8 cellular contexts compared by ENCODE assay signal in genomic region chr5:143008809-143009521, GRCh38.
DNase-seq lines count a peak whose midpoint lies in the region; ATAC-seq, FAIRE-seq and TF ChIP-seq lines count a peak whose summit lies in the region.

No MANE protein-coding gene starts in this region.

- H3K36me3 ChIP-seq in pancreas: no peaks in the 10 kb centered on the region

- H3K27ac ChIP-seq in pancreas: peak overlapping the region in 1 of 4 donors; percentile 30

- H3K36me3 Mint-ChIP-seq in glutamatergic neuron (ENCODE audit: unreplicated experiment): no peaks in the 10 kb centered on the region

- no peak for FAIRE-seq in pancreas (lab: Jason Lieb, UNC)

- H3K27me3 ChIP-seq in pancreas: no peaks in the 10 kb centered on the region

- H3K4me3 ChIP-seq in choroid plexus epithelial cell (ENCODE audit: low read depth, low read length) (no peak overlapping the region), pancreas (no peak overlapping the region)

- WGBS in pancreas, 2 donors: 68 to 73% methylated on average over 10 of the region's 10 CpGs

- no peak overlapping the region for H3K4me3 Mint-ChIP-seq in glutamatergic neuron (ENCODE audit: unreplicated experiment)

- H3K4me1 Mint-ChIP-seq in glutamatergic neuron (ENCODE audit: low read depth, unreplicated experiment): peaks cover 14% of the 10 kb centered on the region

- TF ChIP-seq CTCF in choroid plexus epithelial cell (conservative IDR thresholded peaks at IDR 0.05; ENCODE audit: low read depth, low read length): peak; percentile 14
- TF ChIP-seq CTCF in pancreas (IDR thresholded peaks at IDR 0.05): no peak
- TF ChIP-seq CTCF in glutamatergic neuron (IDR thresholded peaks at IDR 0.05; ENCODE audit: partially characterized antibody, unreplicated experiment): no peak

- intact Hi-C loops in pancreas (cut with DNase I): no loop called here

- H3K9me3 ChIP-seq in pancreas: no peaks in the 10 kb centered on the region

- no peak overlapping the region for H3K27ac Mint-ChIP-seq in glutamatergic neuron (ENCODE audit: unreplicated experiment)

- H3K4me1 ChIP-seq in pancreas: peaks cover 0 to 4% (median 0%) of the 10 kb centered on the region in 3 donors

- ATAC-seq in GM19468 (IDR thresholded peaks at IDR 0.05; ENCODE audit: extremely low read depth, unreplicated experiment): peak; percentile 86
- peak; percentile 73 for ATAC-seq in HG03565 (IDR thresholded peaks at IDR 0.05; ENCODE audit: unreplicated experiment)
- peak in 3 of 4 donors; percentile 53 to 70 (median 66) for ATAC-seq in pancreas

- no peaks in the 10 kb centered on the region for H3K9me3 Mint-ChIP-seq in glutamatergic neuron (ENCODE audit: unreplicated experiment)

- in situ Hi-C loops in Caki2 (cut with HindIII; ENCODE audit: low pct_unique_long_range_greater_than_20kb, low sequenced_read_pairs): no loop called here

- DNase-seq in Caki2 (ENCODE audit: low read depth) (peak; percentile 92), choroid plexus epithelial cell (ENCODE audit: low read depth) (peak; percentile 92), pancreas (peak in 1 of 6 donors; percentile 33), epidermal melanocyte (ENCODE audit: insufficient read length, low spot score) (no peak), glutamatergic neuron (no peak)
- peak; percentile 67 for DNase-seq in activated CD4-positive, CD25-positive, alpha-beta regulatory T cell treated with anti-CD3 and anti-CD28 coated beads, Interleukin-2, amount 50 U/mL, for 16 hours (ENCODE audit: low read depth, low spot score)

- no peaks in the 10 kb centered on the region for H3K27me3 Mint-ChIP-seq in glutamatergic neuron (ENCODE audit: unreplicated experiment)

Comparison
In these comparisons a context has a peak if more than half of its experiments do, and no peak if none do; other contexts are left out.
1. DNase-seq: peak in Caki2 (single experiment), activated CD4-positive, CD25-positive, alpha-beta regulatory T cell treated with anti-CD3 and anti-CD28 coated beads, Interleukin-2, amount 50 U/mL, for 16 hours (single experiment) and choroid plexus epithelial cell (single experiment); none in epidermal melanocyte (single experiment) and glutamatergic neuron (single experiment).
2. Peak in every context shown above with its lines, with median percentiles within 50 percentile points of each other: ATAC-seq.